1 cellular context compared by ENCODE assay signal in the genomic region with DNA sequence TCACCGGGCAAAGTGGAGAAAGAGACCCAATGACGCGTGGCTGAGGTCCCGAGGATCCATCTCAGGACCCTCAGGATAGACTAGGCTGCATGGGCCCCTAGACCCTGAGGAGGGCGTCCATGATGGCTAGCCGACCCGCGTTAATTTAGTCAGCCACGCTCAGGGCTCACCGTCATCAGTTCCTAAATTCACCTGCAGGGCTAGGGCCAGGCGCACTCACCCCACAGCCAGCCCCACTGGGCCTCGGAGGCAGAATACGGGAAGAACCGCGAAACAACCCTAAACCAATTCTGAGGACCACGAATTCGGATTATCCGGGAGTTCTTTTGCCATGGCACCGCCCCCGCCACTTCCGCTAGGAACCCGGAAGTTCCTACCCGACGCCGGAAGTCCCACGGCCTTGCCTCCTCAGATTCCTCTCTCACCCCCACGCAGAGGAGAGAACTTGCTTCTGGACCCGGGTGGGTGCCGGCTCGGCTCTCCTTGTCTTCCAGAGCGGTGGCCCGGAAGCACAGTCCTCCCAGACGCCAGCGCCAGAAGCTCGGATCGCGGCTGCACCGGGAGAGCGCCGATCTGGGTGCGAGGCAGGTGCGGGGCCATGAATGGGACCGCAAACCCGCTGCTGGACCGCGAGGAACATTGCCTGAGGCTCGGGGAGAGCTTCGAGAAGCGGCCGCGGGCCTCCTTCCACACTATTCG.
TF ChIP-seq lines count a peak whose summit lies in the region.

A gene (plus strand): TSS at position 417 of the 699 bp plus-strand sequence. CDS start 182 bp downstream, at position 599.
A gene with protein sequence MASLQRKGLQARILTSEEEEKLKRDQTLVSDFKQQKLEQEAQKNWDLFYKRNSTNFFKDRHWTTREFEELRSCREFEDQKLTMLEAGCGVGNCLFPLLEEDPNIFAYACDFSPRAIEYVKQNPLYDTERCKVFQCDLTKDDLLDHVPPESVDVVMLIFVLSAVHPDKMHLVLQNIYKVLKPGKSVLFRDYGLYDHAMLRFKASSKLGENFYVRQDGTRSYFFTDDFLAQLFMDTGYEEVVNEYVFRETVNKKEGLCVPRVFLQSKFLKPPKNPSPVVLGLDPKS (minus strand): TSS at position 363 of the 699 bp plus-strand sequence. CDS start 1,033 bp downstream, outside the sequence.

TF ChIP-seq in K562, 482 proteins besides CTCF, POLR2A, EP300 and RAD21 (continued from another document):
- TF ChIP-seq, protein P1, sequence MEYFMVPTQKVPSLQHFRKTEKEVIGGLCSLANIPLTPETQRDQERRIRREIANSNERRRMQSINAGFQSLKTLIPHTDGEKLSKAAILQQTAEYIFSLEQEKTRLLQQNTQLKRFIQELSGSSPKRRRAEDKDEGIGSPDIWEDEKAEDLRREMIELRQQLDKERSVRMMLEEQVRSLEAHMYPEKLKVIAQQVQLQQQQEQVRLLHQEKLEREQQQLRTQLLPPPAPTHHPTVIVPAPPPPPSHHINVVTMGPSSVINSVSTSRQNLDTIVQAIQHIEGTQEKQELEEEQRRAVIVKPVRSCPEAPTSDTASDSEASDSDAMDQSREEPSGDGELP (CRISPR knock-in tag; IDR thresholded peaks at IDR 0.05; ENCODE audit: borderline replicate concordance): peak; percentile 53; the same call in 1 of the 2 replicates
- TF ChIP-seq RBBP5 (IDR thresholded peaks at IDR 0.05; ENCODE audit: borderline replicate concordance, insufficient read depth, low read length, poor library complexity, severe bottlenecking) (peak; percentile 97), ZKSCAN8 (CRISPR knock-in tag; IDR thresholded peaks at IDR 0.05) (no peak), TAF9B (IDR thresholded peaks at IDR 0.05; ENCODE audit: partially characterized antibody) (peak; percentile 82), HCFC1 (IDR thresholded peaks at IDR 0.05; ENCODE audit: low read depth, low read length) (peak; percentile 75), RNF2 (IDR thresholded peaks at IDR 0.05) (no peak), MYC (IDR thresholded peaks at IDR 0.05; ENCODE audit: low read depth, low read length) (peak; percentile 76), MYC (CRISPR knock-in tag; IDR thresholded peaks at IDR 0.05; ENCODE audit: borderline replicate concordance, low read depth) (0 out of 2 replicates have a peak, but pooled peaks have one; percentile 12), ZEB2 (IDR thresholded peaks at IDR 0.05) (peak; percentile 84), MTA3 (IDR thresholded peaks at IDR 0.05; ENCODE audit: borderline replicate concordance) (0 out of 2 replicates have a peak, but pooled peaks have one; percentile 66)
